Comparison of ENCODE assay signal across 10 cellular contexts in the genomic region with DNA sequence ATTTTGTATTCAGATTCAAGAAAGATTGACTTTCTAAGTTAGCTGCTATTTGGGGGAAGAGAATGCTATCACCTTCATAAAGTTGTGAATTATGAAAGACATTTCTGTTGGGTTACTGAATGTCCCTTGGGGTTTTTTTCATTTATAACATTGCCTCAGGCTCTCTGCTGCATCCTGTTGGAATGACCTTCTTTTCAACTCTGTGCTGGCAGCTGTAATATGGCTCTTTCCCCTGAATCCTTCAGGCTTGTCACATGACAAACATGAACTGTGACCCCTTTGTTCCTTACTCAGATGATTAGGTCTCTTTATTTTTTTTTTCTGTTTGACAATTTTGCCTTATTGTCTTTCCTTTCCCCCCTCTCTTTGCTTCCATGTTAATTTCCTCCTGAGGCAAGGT.
DNase-seq lines count a peak whose midpoint lies in the region; ATAC-seq and TF ChIP-seq lines count a peak whose summit lies in the region.
"Had no signal": no experiment of that assay in that cellular context is flagged by ENCODE, and none has a peak within 500 bp of the region (broad histone marks: within the 10 kb centered on the region; RNA-seq: fewer than 3 reads in every experiment).

No MANE protein-coding gene starts in this region.

- intact Hi-C loops in lower lobe of right lung (cut with DNase I) = no loop called here

- H3K36me3 ChIP-seq in lower lobe of right lung = no peaks in the 10 kb centered on the region
- no peaks in the 10 kb centered on the region for H3K36me3 ChIP-seq in upper lobe of left lung

- TF ChIP-seq CTCF in choroid plexus epithelial cell (conservative IDR thresholded peaks at IDR 0.05; ENCODE audit: low read depth, low read length) (peak; percentile 26), lower lobe of right lung (IDR thresholded peaks at IDR 0.05) (no peak), upper lobe of left lung (IDR thresholded peaks at IDR 0.05) (no peak)

- no peak for TF ChIP-seq EP300 in upper lobe of left lung (IDR thresholded peaks at IDR 0.05)

- ATAC-seq in lower lobe of right lung = peak; percentile 35 to 45
- ATAC-seq in upper lobe of left lung (ENCODE audit: low FRiP score in 2 of 2) = no peak
- ATAC-seq in HG02970 (IDR thresholded peaks at IDR 0.05; ENCODE audit: low FRiP score, unreplicated experiment) = no peak

- no peak for TF ChIP-seq POLR2A in upper lobe of left lung (IDR thresholded peaks at IDR 0.05)

- no peaks in the 10 kb centered on the region for H3K4me1 ChIP-seq in lower lobe of right lung
- peaks cover 0 to 4% (median 0%) of the 10 kb centered on the region in 4 donors for H3K4me1 ChIP-seq in upper lobe of left lung

- DNase-seq in A172 (ENCODE audit: low spot score) (peak; percentile 28), HT1080 (ENCODE audit: low read depth) (peak; percentile 52), choroid plexus epithelial cell (ENCODE audit: low read depth) (peak; percentile 96), lower lobe of right lung (no peak), upper lobe of left lung (no peak), NCI-H146 (lab: John Stamatoyannopoulos, UW) (no peak)
- no peak for DNase-seq in stimulated activated CD4-positive, alpha-beta T cell treated with anti-CD3 and anti-CD28 coated beads, Interleukin-15, amount 100 ng/mL, for 24 hours
- DNase-seq: cortex of kidney, NCI-H2227 treated with DMSO at 0.1 percent for 48 hours had no signal

- H3K27me3 ChIP-seq in lower lobe of right lung (ENCODE audit: low read depth) = no peaks in the 10 kb centered on the region
- no peaks in the 10 kb centered on the region for H3K27me3 ChIP-seq in upper lobe of left lung

- H3K4me3 ChIP-seq in choroid plexus epithelial cell (ENCODE audit: low read depth, low read length) (no peak overlapping the region), lower lobe of right lung (no peak overlapping the region), upper lobe of left lung (no peak overlapping the region)

- H3K9me3 ChIP-seq in lower lobe of right lung = no peaks in the 10 kb centered on the region
- H3K9me3 ChIP-seq in upper lobe of left lung = no peaks in the 10 kb centered on the region

- H3K27ac ChIP-seq in lower lobe of right lung (no peak overlapping the region), upper lobe of left lung (no peak overlapping the region)

Comparison
In these comparisons a context has a peak if more than half of its experiments do, and no peak if none do; other contexts are left out.
1. DNase-seq: peak in A172 (single experiment), HT1080 (single experiment) and choroid plexus epithelial cell (single experiment); none in lower lobe of right lung (single experiment), upper lobe of left lung (0 of 2), NCI-H146 (single experiment) and stimulated activated CD4-positive, alpha-beta T cell treated with anti-CD3 and anti-CD28 coated beads, Interleukin-15, amount 100 ng/mL, for 24 hours (single experiment).
2. ATAC-seq: peak in lower lobe of right lung (2 of 2); none in upper lobe of left lung (0 of 2) and HG02970 (single experiment).